ENCODE assay signal across 35 cellular contexts in the genomic region with DNA sequence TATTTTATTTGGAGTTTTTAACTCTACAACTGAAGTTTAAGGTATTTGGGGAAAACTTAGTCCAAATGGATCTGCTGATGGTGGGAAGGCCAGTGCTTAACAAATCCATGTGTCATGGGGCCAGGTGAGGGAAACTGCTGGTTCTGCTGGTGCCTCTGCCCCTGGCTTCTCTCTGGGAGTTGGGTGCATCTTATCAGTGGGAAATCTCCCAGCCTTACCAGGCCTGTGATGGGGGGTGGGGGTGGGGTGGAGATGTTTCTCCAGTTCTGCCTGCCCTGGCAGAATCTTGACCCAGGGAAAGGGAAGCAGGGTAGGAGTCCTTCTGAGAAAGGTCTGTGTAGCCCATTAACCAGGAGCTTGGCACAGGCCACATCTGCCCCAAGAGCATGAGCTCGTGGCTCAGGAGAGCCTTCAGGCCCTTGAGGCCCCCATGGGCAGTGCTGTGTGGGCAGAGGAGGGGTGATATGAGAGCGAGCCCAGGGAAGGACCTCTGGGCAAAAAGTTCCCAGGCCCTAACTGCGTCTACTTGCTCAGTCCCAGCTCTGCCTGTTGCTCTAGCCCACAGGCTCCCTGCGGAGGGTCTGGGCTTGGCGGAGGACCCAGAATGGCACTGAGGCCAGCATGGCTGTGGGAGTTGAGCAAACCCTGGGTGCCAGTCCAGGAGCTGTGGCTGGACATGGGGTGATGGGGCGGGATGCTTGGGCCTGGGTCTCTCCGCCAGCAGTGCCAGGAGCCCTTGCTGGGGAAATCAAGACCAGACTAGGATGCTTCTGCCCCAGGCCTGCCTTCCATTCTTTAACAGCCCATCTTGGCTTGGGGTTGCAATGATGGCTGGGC. TPM values are rescaled to one million over a fixed set of nuclear protein-coding genes. Genes with fewer than 3 reads are reported as not detected.
DNase-seq lines count a peak whose midpoint lies in the region; ATAC-seq and TF ChIP-seq lines count a peak whose summit lies in the region.
"Had no signal": no experiment of that assay in that cellular context is flagged by ENCODE, and none has a peak within 500 bp of the region (broad histone marks: within the 10 kb centered on the region; RNA-seq: fewer than 3 reads in every experiment).

No MANE protein-coding gene starts in this region.

- H3K4me3 ChIP-seq in HEK293 (ENCODE audit: low read depth, low read length) (no peak overlapping the region), dorsolateral prefrontal cortex (no peak overlapping the region), parathyroid adenoma (ENCODE audit: low read depth, low read length) (no peak overlapping the region)
- H3K4me3 ChIP-seq: GM23338, hepatocyte, K562, MG63, mucosa of descending colon had no signal

- H3K79me2 ChIP-seq in parathyroid adenoma: no peaks in the 10 kb centered on the region
- H3K79me2 ChIP-seq: hepatocyte had no signal

- H3K36me3 Mint-ChIP-seq in activated CD8-positive, alpha-beta T cell treated with anti-CD3 and anti-CD28 coated beads, Interleukin-2, amount 10 ng/mL, durations not matched to agents 7 days and 5 days (ENCODE audit: low read depth): no peaks in the 10 kb centered on the region
- peaks cover 1% of the 10 kb centered on the region for H3K36me3 Mint-ChIP-seq in activated CD8-positive, alpha-beta T cell treated with anti-CD3 and anti-CD28 coated beads for 36 hours (ENCODE audit: low read depth)

- H3K4me1 Mint-ChIP-seq in activated CD8-positive, alpha-beta T cell treated with anti-CD3 and anti-CD28 coated beads, Interleukin-2, amount 10 ng/mL, durations not matched to agents 7 days and 5 days (ENCODE audit: low read depth): peaks cover 57% of the 10 kb centered on the region
- peaks cover 20% of the 10 kb centered on the region for H3K4me1 Mint-ChIP-seq in activated CD8-positive, alpha-beta T cell treated with anti-CD3 and anti-CD28 coated beads for 36 hours (ENCODE audit: low read depth)

- H3K4me2 ChIP-seq in parathyroid adenoma (ENCODE audit: low read length): no peak overlapping the region
- H3K4me2 ChIP-seq: GM23338, hepatocyte had no signal

- no peak for DNase-seq in activated CD8-positive, alpha-beta T cell treated with anti-CD3 and anti-CD28 coated beads, Interleukin-2, amount 10 ng/mL, durations not matched to agents 7 days and 5 days
- DNase-seq in activated CD8-positive, alpha-beta T cell treated with anti-CD3 and anti-CD28 coated beads for 36 hours: no peak
- DNase-seq in dorsolateral prefrontal cortex: peak in 1 of 10 donors; percentile 37
- no peak for DNase-seq in AG20443 (ENCODE audit: low spot score)
- no peak for DNase-seq in foreskin keratinocyte
- DNase-seq: activated CD4-positive, alpha-beta T cell treated with anti-CD3 and anti-CD28 coated beads, Interleukin-2, amount 50 U/mL, for 48 hours; activated naive CD4-positive, alpha-beta T cell treated with anti-CD3 and anti-CD28 coated beads, Interleukin-2, amount 50 U/mL, for 16 hours; activated T-cell treated with anti-CD3 and anti-CD28 coated beads, Interleukin-2, amount 50 U/mL, for 4 hours; COR-L47; DND-41; foreskin melanocyte; immature natural killer cell; MG63; mucosa of descending colon; NCI-H1436; NCI-H2107; NCI-H446; stimulated activated CD8-positive, alpha-beta memory T cell treated with anti-CD3 and anti-CD28 coated beads, Interleukin-4, amount 100 ng/mL, for 48 hours; T-helper 9 cell had no signal

- CTCF ChIA-PET in activated CD8-positive, alpha-beta T cell treated with anti-CD3 and anti-CD28 coated beads, Interleukin-2, amount 10 ng/mL, durations not matched to agents 7 days and 5 days (lab: Charles Lee): interaction anchor here (3.2 to 8.9 kb wide), 2 partner anchors 31 to 70 kb away, joined by 11 to 104 read pairs; no protein-coding TSS in a partner anchor
- CTCF ChIA-PET in activated CD8-positive, alpha-beta T cell treated with anti-CD3 and anti-CD28 coated beads for 36 hours (lab: Charles Lee): interaction anchor here (1.0 to 11.3 kb wide), 2 partner anchors 27 to 69 kb away, joined by 3 to 116 read pairs; no protein-coding TSS in a partner anchor
- CTCF ChIA-PET in HEK293 (lab: Yijun Ruan, JAX): interaction anchor here (0.6 to 1.0 kb wide), 2 partner anchors 65 to 68 kb away, joined by 3 to 4 read pairs; no protein-coding TSS in a partner anchor

- H3K9me3 ChIP-seq in HEK293 (ENCODE audit: control insufficient read depth, insufficient read depth, low read depth, low read length) (no peaks in the 10 kb centered on the region), parathyroid adenoma (ENCODE audit: control insufficient read depth, low read length) (no peaks in the 10 kb centered on the region)
- H3K9me3 ChIP-seq: MG63, mucosa of descending colon had no signal

- H3K4me1 ChIP-seq in HEK293 (ENCODE audit: control insufficient read depth, insufficient read depth, low read length): no peaks in the 10 kb centered on the region
- H3K4me1 ChIP-seq in parathyroid adenoma: peaks cover 10% of the 10 kb centered on the region
- H3K4me1 ChIP-seq in foreskin keratinocyte: no peaks in the 10 kb centered on the region

- H3K36me3 ChIP-seq in HEK293 (ENCODE audit: control insufficient read depth in 2 of 2, insufficient read depth in 1 of 2, low read length in 2 of 2) (peaks cover 0 to 58% of the 10 kb centered on the region in 2 experiments; a peak in 1 of 3 replicates), parathyroid adenoma (ENCODE audit: control insufficient read depth, insufficient read depth, low read length) (no peaks in the 10 kb centered on the region)
- H3K36me3 ChIP-seq: MG63 had no signal

- H3K27me3 Mint-ChIP-seq in activated CD8-positive, alpha-beta T cell treated with anti-CD3 and anti-CD28 coated beads, Interleukin-2, amount 10 ng/mL, durations not matched to agents 7 days and 5 days (ENCODE audit: low read depth): no peaks in the 10 kb centered on the region
- H3K27me3 Mint-ChIP-seq in activated CD8-positive, alpha-beta T cell treated with anti-CD3 and anti-CD28 coated beads for 36 hours: no peaks in the 10 kb centered on the region

- TF ChIP-seq CTCF in activated CD8-positive, alpha-beta T cell treated with anti-CD3 and anti-CD28 coated beads for 36 hours (IDR thresholded peaks at IDR 0.05): no peak
- TF ChIP-seq CTCF in HEK293 (tag by site-specific recombination; IDR thresholded peaks at IDR 0.05) (no peak), dorsolateral prefrontal cortex (IDR thresholded peaks at IDR 0.05 in 54 of 56, conservative IDR thresholded peaks at IDR 0.05 in 2 of 56; ENCODE audit: low read depth in 1 of 56, partially characterized antibody in 56 of 56) (no peak), parathyroid adenoma (IDR thresholded peaks at IDR 0.05) (no peak), foreskin keratinocyte (conservative IDR thresholded peaks at IDR 0.05) (no peak)

- intact Hi-C loops in activated CD8-positive, alpha-beta T cell treated with anti-CD3 and anti-CD28 coated beads for 36 hours (cut with micrococcal nuclease): loop anchor here (10.0 kb wide), 1 partner anchor 65 kb away; no protein-coding TSS in a partner anchor
- intact Hi-C loops in dorsolateral prefrontal cortex (cut with DNase I): no loop called here

- POLR2A ChIA-PET in activated CD8-positive, alpha-beta T cell treated with anti-CD3 and anti-CD28 coated beads, Interleukin-2, amount 10 ng/mL, durations not matched to agents 7 days and 5 days (lab: Charles Lee): interaction anchor here (0.6 kb wide), 1 partner anchor 9 kb away, joined by 3 read pairs; no protein-coding TSS in a partner anchor
- POLR2A ChIA-PET in activated CD8-positive, alpha-beta T cell treated with anti-CD3 and anti-CD28 coated beads for 36 hours (lab: Charles Lee): interaction anchor here (1.3 kb wide), 1 partner anchor 9 kb away, joined by 4 read pairs; no protein-coding TSS in a partner anchor
- POLR2A ChIA-PET in HEK293 (lab: Yijun Ruan, JAX): no interaction called here

- no peak for ATAC-seq in activated CD8-positive, alpha-beta T cell treated with anti-CD3 and anti-CD28 coated beads, Interleukin-2, amount 10 ng/mL, durations not matched to agents 7 days and 5 days
- ATAC-seq in activated CD8-positive, alpha-beta T cell treated with anti-CD3 and anti-CD28 coated beads for 36 hours: no peak
- ATAC-seq in foreskin keratinocyte: no peak
- ATAC-seq in GM18907 (IDR thresholded peaks at IDR 0.05; ENCODE audit: unreplicated experiment): no peak
- ATAC-seq: activated T-cell treated with anti-CD3 and anti-CD28 coated beads, Interleukin-2, amount 50 U/mL, for 4 hours; GM23338; K562; mucosa of descending colon had no signal

- H2AFZ ChIP-seq in parathyroid adenoma: no peak overlapping the region
- H2AFZ ChIP-seq: GM23338, hepatocyte had no signal

- H3K27ac ChIP-seq in HEK293 (ENCODE audit: extremely low read depth, low read depth, low read length) (no peak overlapping the region), dorsolateral prefrontal cortex (peak overlapping the region in 57 of 59 donors; percentile 7 to 95 (median 86)), parathyroid adenoma (peak overlapping the region; percentile 55), foreskin keratinocyte (no peak overlapping the region)
- H3K27ac ChIP-seq: hepatocyte had no signal

- no peak overlapping the region for H3K9ac ChIP-seq in parathyroid adenoma

- no peaks in the 10 kb centered on the region for H3K9me3 Mint-ChIP-seq in activated CD8-positive, alpha-beta T cell treated with anti-CD3 and anti-CD28 coated beads, Interleukin-2, amount 10 ng/mL, durations not matched to agents 7 days and 5 days (ENCODE audit: insufficient read depth)
- H3K9me3 Mint-ChIP-seq in activated CD8-positive, alpha-beta T cell treated with anti-CD3 and anti-CD28 coated beads for 36 hours: no peaks in the 10 kb centered on the region
- H3K9me3 Mint-ChIP-seq: activated T-cell treated with anti-CD3 and anti-CD28 coated beads, Interleukin-2, amount 50 U/mL, for 4 hours; GM23338; immature natural killer cell; nephron had no signal

- peak overlapping the region; percentile 2 for H3K27ac Mint-ChIP-seq in activated CD8-positive, alpha-beta T cell treated with anti-CD3 and anti-CD28 coated beads, Interleukin-2, amount 10 ng/mL, durations not matched to agents 7 days and 5 days
- no peak overlapping the region for H3K27ac Mint-ChIP-seq in activated CD8-positive, alpha-beta T cell treated with anti-CD3 and anti-CD28 coated beads for 36 hours
- H3K27ac Mint-ChIP-seq: GM23338 had no signal

- H3K27me3 ChIP-seq in dorsolateral prefrontal cortex: no peaks in the 10 kb centered on the region
- H3K27me3 ChIP-seq in parathyroid adenoma (ENCODE audit: control insufficient read depth, insufficient read depth, low read length): no peaks in the 10 kb centered on the region
- peaks cover 13% of the 10 kb centered on the region for H3K27me3 ChIP-seq in foreskin keratinocyte
- H3K27me3 ChIP-seq: hepatocyte, MG63 had no signal

- H3K4me3 Mint-ChIP-seq in activated CD8-positive, alpha-beta T cell treated with anti-CD3 and anti-CD28 coated beads, Interleukin-2, amount 10 ng/mL, durations not matched to agents 7 days and 5 days: no peak overlapping the region
- no peak overlapping the region for H3K4me3 Mint-ChIP-seq in activated CD8-positive, alpha-beta T cell treated with anti-CD3 and anti-CD28 coated beads for 36 hours
- H3K4me3 Mint-ChIP-seq: activated T-cell treated with anti-CD3 and anti-CD28 coated beads, Interleukin-2, amount 50 U/mL, for 4 hours; GM23338; immature natural killer cell; nephron had no signal

RNA-seq across cellular contexts. Expression of gene VASH1, which starts 18.2 kb away (rescaled TPM):
- 1 to 10 TPM; 3.1 to 3.4 TPM for total RNA-seq in activated CD8-positive, alpha-beta T cell treated with anti-CD3 and anti-CD28 coated beads, Interleukin-2, amount 10 ng/mL, durations not matched to agents 7 days and 5 days
- total RNA-seq in activated CD8-positive, alpha-beta T cell treated with anti-CD3 and anti-CD28 coated beads for 36 hours: 1 to 10 TPM; 1.7 to 2.2 TPM
- total RNA-seq in dorsolateral prefrontal cortex (10 to 100 TPM; 19.4 to 63.3 (median 33.9) TPM), foreskin keratinocyte (0.18 and 0.20 TPM in 2 replicates)
- polyA plus RNA-seq in foreskin keratinocyte: 0.18 and 0.39 TPM in 2 replicates
- total RNA-seq: HT-29, OCI-LY7 had no signal

RNA-seq across cellular contexts. Expression of gene ANGEL1, which starts 33.2 kb away (rescaled TPM):
- total RNA-seq in activated CD8-positive, alpha-beta T cell treated with anti-CD3 and anti-CD28 coated beads, Interleukin-2, amount 10 ng/mL, durations not matched to agents 7 days and 5 days: 10 to 100 TPM; 11.5 to 13.7 TPM
- 10 to 100 TPM; 16.5 to 21.5 TPM for total RNA-seq in activated CD8-positive, alpha-beta T cell treated with anti-CD3 and anti-CD28 coated beads for 36 hours
- total RNA-seq in dorsolateral prefrontal cortex (10 to 100 TPM; 25.7 to 56.1 (median 41.1) TPM), foreskin keratinocyte (9.5 and 10.1 TPM in 2 replicates)
- 3.5 and 5.1 TPM in 2 replicates for polyA plus RNA-seq in foreskin keratinocyte

RNA-seq across cellular contexts. Expression of gene LRRC74A, which starts 46.8 kb away (rescaled TPM):
- total RNA-seq in activated CD8-positive, alpha-beta T cell treated with anti-CD3 and anti-CD28 coated beads, Interleukin-2, amount 10 ng/mL, durations not matched to agents 7 days and 5 days: not detected
- total RNA-seq in activated CD8-positive, alpha-beta T cell treated with anti-CD3 and anti-CD28 coated beads for 36 hours: not detected
- total RNA-seq in dorsolateral prefrontal cortex: not detected
- total RNA-seq in foreskin keratinocyte: not detected in 2 replicates
- not detected in 2 replicates for polyA plus RNA-seq in foreskin keratinocyte
- total RNA-seq: A673; activated T-cell treated with anti-CD3 and anti-CD28 coated beads, Interleukin-2, amount 50 U/mL, for 4 hours; aorta; GM23338; hepatocyte; HT-29; K562; liver; mucosa of descending colon; OCI-LY7; posterior vena cava; urinary bladder had no signal
- polyA plus RNA-seq: BJ, esophagus, GM23338, hepatocyte, immature natural killer cell, K562, liver, urinary bladder had no signal

Comparison
In these comparisons a context has a peak if more than half of its experiments do, and no peak if none do; other contexts are left out.
1. H3K27ac ChIP-seq: peak in dorsolateral prefrontal cortex (57 of 59) and parathyroid adenoma (single experiment); none in HEK293 (single experiment) and foreskin keratinocyte (single experiment).
2. RNA of gene VASH1, which starts 18.2 kb away (total RNA-seq): 19.4 to 63.3 TPM in dorsolateral prefrontal cortex; 3.1 to 3.4 TPM in activated CD8-positive, alpha-beta T cell treated with anti-CD3 and anti-CD28 coated beads, Interleukin-2, amount 10 ng/mL, durations not matched to agents 7 days and 5 days, 1.7 to 2.2 TPM in activated CD8-positive, alpha-beta T cell treated with anti-CD3 and anti-CD28 coated beads for 36 hours and 0.18 to 0.20 TPM in foreskin keratinocyte; every median in the first group is over 4 times any median in the second.